In genomic region chr7:131859162-131859821, GRCh38 we compare ENCODE assay signal across 9 cellular contexts.
A peak's percentile ranks its signal among the peaks of the same experiment; 100 is the strongest.
DNase-seq lines count a peak whose midpoint lies in the region; ATAC-seq and TF ChIP-seq lines count a peak whose summit lies in the region.
"Had no signal": no experiment of that assay in that cellular context is flagged by ENCODE, and none has a peak within 500 bp of the region (broad histone marks: within the 10 kb centered on the region; RNA-seq: fewer than 3 reads in every experiment).

No MANE protein-coding gene starts in this region.

- no peaks in the 10 kb centered on the region for H3K36me3 ChIP-seq in esophagus squamous epithelium
- no peaks in the 10 kb centered on the region for H3K36me3 ChIP-seq in naive thymus-derived CD4-positive, alpha-beta T cell (ENCODE audit: control insufficient read depth in 2 of 3, insufficient read depth in 3 of 3, low read length in 3 of 3)
- H3K36me3 ChIP-seq: neutrophil had no signal

- H3K27me3 Mint-ChIP-seq in activated CD8-positive, alpha-beta T cell treated with anti-CD3 and anti-CD28 coated beads for 36 hours: peaks cover 5% of the 10 kb centered on the region
- peaks cover 0 to 26% (median 10%) of the 10 kb centered on the region in 5 donors for H3K27me3 Mint-ChIP-seq in naive thymus-derived CD4-positive, alpha-beta T cell

- H3K9me3 ChIP-seq in esophagus squamous epithelium: no peaks in the 10 kb centered on the region
- H3K9me3 ChIP-seq in naive thymus-derived CD4-positive, alpha-beta T cell (ENCODE audit: control insufficient read depth in 2 of 3, low read length in 3 of 3): no peaks in the 10 kb centered on the region
- H3K9me3 ChIP-seq: neutrophil had no signal

- TF ChIP-seq CTCF in GM13976 (IDR thresholded peaks at IDR 0.05; ENCODE audit: borderline replicate concordance, control extremely low read depth, extremely low read depth, insufficient read depth, missing control alignments) (peak; percentile 80), esophagus squamous epithelium (IDR thresholded peaks at IDR 0.05) (peak; percentile 45 to 75 (median 60))
- TF ChIP-seq CTCF in activated CD8-positive, alpha-beta T cell treated with anti-CD3 and anti-CD28 coated beads for 36 hours (IDR thresholded peaks at IDR 0.05): peak; percentile 68

- DNase-seq in AG08395 (ENCODE audit: low spot score): peak; percentile 91
- DNase-seq in GM13976 (ENCODE audit: low spot score): peak; percentile 70
- DNase-seq in NCI-H345 treated with DMSO at 0.1 percent for 48 hours (lab: John Stamatoyannopoulos, UW; ENCODE audit: unreplicated experiment): peak; percentile 64
- peak; percentile 69 for DNase-seq in activated CD8-positive, alpha-beta T cell treated with anti-CD3 and anti-CD28 coated beads for 36 hours
- no peak for DNase-seq in esophagus squamous epithelium (lab: John Stamatoyannopoulos, UW)
- DNase-seq in naive thymus-derived CD4-positive, alpha-beta T cell: peak in 6 of 9 donors; percentile 1 to 35 (median 6)
- peak; percentile 68 for DNase-seq in stromal cell of bone marrow (ENCODE audit: low read depth)

- CTCF ChIA-PET in activated CD8-positive, alpha-beta T cell treated with anti-CD3 and anti-CD28 coated beads for 36 hours (lab: Charles Lee): interaction anchor here (0.6 to 2.3 kb wide), 31 partner anchors 9 to 794 kb away, joined by 3 to 18 read pairs (median 5); no protein-coding TSS in a partner anchor
- CTCF ChIA-PET in naive thymus-derived CD4-positive, alpha-beta T cell (lab: Charles Lee): no interaction called here

- WGBS in esophagus squamous epithelium, 2 donors: 16 to 21% methylated on average over 4 to 6 of the region's 6 CpGs

- no peak overlapping the region for H3K4me3 Mint-ChIP-seq in activated CD8-positive, alpha-beta T cell treated with anti-CD3 and anti-CD28 coated beads for 36 hours
- H3K4me3 Mint-ChIP-seq in naive thymus-derived CD4-positive, alpha-beta T cell: no peak overlapping the region

- intact Hi-C loops in activated CD8-positive, alpha-beta T cell treated with anti-CD3 and anti-CD28 coated beads for 36 hours (cut with micrococcal nuclease): no loop called here
- intact Hi-C loops in esophagus squamous epithelium (cut with DNase I): no loop called here
- intact Hi-C loops in naive thymus-derived CD4-positive, alpha-beta T cell (cut with micrococcal nuclease): loop anchor here in 1 of 2 donors (1.0 kb wide), 1 partner anchor 721 kb away; no protein-coding TSS in a partner anchor

- no peaks in the 10 kb centered on the region for H3K36me3 Mint-ChIP-seq in activated CD8-positive, alpha-beta T cell treated with anti-CD3 and anti-CD28 coated beads for 36 hours (ENCODE audit: low read depth)
- peaks cover 0 to 5% (median 0%) of the 10 kb centered on the region in 5 donors for H3K36me3 Mint-ChIP-seq in naive thymus-derived CD4-positive, alpha-beta T cell

- H3K4me1 Mint-ChIP-seq in activated CD8-positive, alpha-beta T cell treated with anti-CD3 and anti-CD28 coated beads for 36 hours (ENCODE audit: low read depth): no peaks in the 10 kb centered on the region
- no peaks in the 10 kb centered on the region for H3K4me1 Mint-ChIP-seq in naive thymus-derived CD4-positive, alpha-beta T cell

- no peaks in the 10 kb centered on the region for H3K4me1 ChIP-seq in esophagus squamous epithelium
- no peaks in the 10 kb centered on the region for H3K4me1 ChIP-seq in naive thymus-derived CD4-positive, alpha-beta T cell (ENCODE audit: control insufficient read depth in 2 of 2, insufficient read depth in 2 of 2, low read length in 2 of 2)

- no peak overlapping the region for H3K4me3 ChIP-seq in esophagus squamous epithelium
- H3K4me3 ChIP-seq in naive thymus-derived CD4-positive, alpha-beta T cell (ENCODE audit: low read length): no peak overlapping the region

- H3K9me3 Mint-ChIP-seq in activated CD8-positive, alpha-beta T cell treated with anti-CD3 and anti-CD28 coated beads for 36 hours: no peaks in the 10 kb centered on the region
- peaks cover 0 to 21% (median 6%) of the 10 kb centered on the region in 11 donors for H3K9me3 Mint-ChIP-seq in naive thymus-derived CD4-positive, alpha-beta T cell

- TF ChIP-seq POLR2A in esophagus squamous epithelium (IDR thresholded peaks at IDR 0.05): no peak

- ATAC-seq in HG02970 (IDR thresholded peaks at IDR 0.05; ENCODE audit: low FRiP score, unreplicated experiment): peak; percentile 79
- peak; percentile 80 for ATAC-seq in activated CD8-positive, alpha-beta T cell treated with anti-CD3 and anti-CD28 coated beads for 36 hours
- peak; percentile 67 for ATAC-seq in naive thymus-derived CD4-positive, alpha-beta T cell

- peaks cover 0 to 5% (median 0%) of the 10 kb centered on the region in 4 donors for H3K27me3 ChIP-seq in esophagus squamous epithelium
- H3K27me3 ChIP-seq in naive thymus-derived CD4-positive, alpha-beta T cell (ENCODE audit: control insufficient read depth in 2 of 2, insufficient read depth in 2 of 2, low read length in 2 of 2): no peaks in the 10 kb centered on the region
- H3K27me3 ChIP-seq: neutrophil had no signal

- no peak overlapping the region for H3K27ac Mint-ChIP-seq in activated CD8-positive, alpha-beta T cell treated with anti-CD3 and anti-CD28 coated beads for 36 hours
- H3K27ac Mint-ChIP-seq in naive thymus-derived CD4-positive, alpha-beta T cell: no peak overlapping the region

- no peak overlapping the region for H3K27ac ChIP-seq in esophagus squamous epithelium
- H3K27ac ChIP-seq in naive thymus-derived CD4-positive, alpha-beta T cell (ENCODE audit: low read depth, low read length): no peak overlapping the region
- H3K27ac ChIP-seq: neutrophil had no signal

- in situ Hi-C loops in GM13976 (cut with MboI; ENCODE audit: low sequenced_read_pairs, unreplicated experiment): no loop called here

- POLR2A ChIA-PET in activated CD8-positive, alpha-beta T cell treated with anti-CD3 and anti-CD28 coated beads for 36 hours (lab: Charles Lee): interaction anchor here (0.6 kb wide), 1 partner anchor 66 kb away, joined by 3 read pairs; no protein-coding TSS in a partner anchor
- POLR2A ChIA-PET in naive thymus-derived CD4-positive, alpha-beta T cell (lab: Charles Lee): no interaction called here
